In genomic region chr12:120903382-120903817, GRCh38 we compare ENCODE assay signal across 1 cellular context.
TF ChIP-seq lines count a peak whose summit lies in the region.

No MANE protein-coding gene starts in this region.

TF ChIP-seq in GM23338, 12 proteins besides CTCF, POLR2A, EP300 and RAD21 (continued from another document):
- no peak for TF ChIP-seq ETS1 (IDR thresholded peaks at IDR 0.05)
- no peak for TF ChIP-seq EZH2phosphoT487 (IDR thresholded peaks at IDR 0.05; ENCODE audit: unreplicated experiment)
- no peak for TF ChIP-seq REST (IDR thresholded peaks at IDR 0.05; ENCODE audit: unreplicated experiment)
- no peak; the same call in 1 of the 2 replicates for TF ChIP-seq POLR2AphosphoS5 (IDR thresholded peaks at IDR 0.05; ENCODE audit: low read depth)
- no peak for TF ChIP-seq NANOG (IDR thresholded peaks at IDR 0.05; ENCODE audit: borderline replicate concordance)
- no peak for TF ChIP-seq CREB1 (CRISPR knock-in tag; IDR thresholded peaks at IDR 0.05; ENCODE audit: low read depth)
- TF ChIP-seq STAT1 (IDR thresholded peaks at IDR 0.05; ENCODE audit: unreplicated experiment): no peak
